In the genomic region with DNA sequence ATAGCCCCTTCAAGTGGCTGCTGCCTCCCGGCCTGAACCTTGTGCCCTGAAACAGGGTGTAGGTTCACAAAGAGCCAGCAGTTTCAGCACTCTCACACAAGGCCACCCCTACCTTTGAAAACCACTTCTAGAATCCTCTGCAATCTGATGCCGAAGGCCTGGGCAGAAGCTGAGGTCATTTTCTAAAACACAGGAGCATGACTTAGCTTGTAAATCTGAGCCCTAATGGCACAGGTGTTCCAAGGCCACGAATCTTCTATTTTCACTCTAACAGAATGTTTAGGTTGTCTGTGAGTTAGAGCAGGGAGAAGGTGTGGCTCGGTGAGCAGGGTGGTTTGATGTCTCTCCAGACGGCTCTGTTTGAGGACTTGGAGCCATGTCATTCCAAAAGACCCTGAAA, we compare ENCODE assay signal across 23 cellular contexts.
DNase-seq lines count a peak whose midpoint lies in the region; ATAC-seq, FAIRE-seq and TF ChIP-seq lines count a peak whose summit lies in the region.
"Had no signal": no experiment of that assay in that cellular context is flagged by ENCODE, and none has a peak within 500 bp of the region (broad histone marks: within the 10 kb centered on the region; RNA-seq: fewer than 3 reads in every experiment).

No MANE protein-coding gene starts in this region.

- H3K79me2 ChIP-seq in OCI-LY3 (ENCODE audit: low read length), result no peaks in the 10 kb centered on the region

- 0 out of 2 replicates have a peak overlapping the region, but pooled peaks have one; percentile 21 for H3K4me2 ChIP-seq in OCI-LY3 (ENCODE audit: low read length)
- H3K4me2 ChIP-seq: PC-9 had no signal

- H3K27ac Mint-ChIP-seq in HFFc6, result peak overlapping the region; percentile 31; the same call in 1 of the 2 replicates
- H3K27ac Mint-ChIP-seq: activated CD4-positive, alpha-beta memory T cell treated with anti-CD3 and anti-CD28 coated beads, Interleukin-2, amount 10 ng/mL, durations not matched to agents 7 days and 5 days; activated naive CD4-positive, alpha-beta T cell treated with anti-CD3 and anti-CD28 coated beads for 36 hours; immature natural killer cell; T-helper 17 cell had no signal

- peaks cover 35% of the 10 kb centered on the region for H3K4me1 ChIP-seq in OCI-LY3 (ENCODE audit: low read length)
- H3K4me1 ChIP-seq in stomach, result peaks cover 0 to 28% (median 17%) of the 10 kb centered on the region in 4 donors
- H3K4me1 ChIP-seq in pancreas, result no peaks in the 10 kb centered on the region
- H3K4me1 ChIP-seq: SJSA1 had no signal

- H3K9ac ChIP-seq in OCI-LY3 (ENCODE audit: low read length), result no peak overlapping the region

- H3K27me3 Mint-ChIP-seq in HFFc6 (ENCODE audit: insufficient read depth), result peaks cover 2% of the 10 kb centered on the region; the same call in 1 of the 2 replicates
- H3K27me3 Mint-ChIP-seq: activated CD4-positive, alpha-beta memory T cell treated with anti-CD3 and anti-CD28 coated beads, Interleukin-2, amount 10 ng/mL, durations not matched to agents 7 days and 5 days; T-helper 17 cell had no signal

- TF ChIP-seq CTCF in HFFc6 (IDR thresholded peaks at IDR 0.05) (no peak), OCI-LY3 (IDR thresholded peaks at IDR 0.05; ENCODE audit: low read depth, low read length) (no peak), stomach (IDR thresholded peaks at IDR 0.05) (no peak), pancreas (IDR thresholded peaks at IDR 0.05) (no peak)

- H3K4me1 Mint-ChIP-seq in HFFc6 (ENCODE audit: low read depth), result peaks cover 26% of the 10 kb centered on the region

- TF ChIP-seq EP300 in stomach (IDR thresholded peaks at IDR 0.05), result no peak

- H3K36me3 Mint-ChIP-seq in HFFc6 (ENCODE audit: low read depth), result peaks cover 12% of the 10 kb centered on the region
- H3K36me3 Mint-ChIP-seq: immature natural killer cell had no signal

- intact Hi-C loops in stomach (cut with DNase I; ENCODE audit: low total_unique reads), result no loop called here
- intact Hi-C loops in pancreas (cut with DNase I), result no loop called here

- DNase-seq in HFFc6 (no peak), myocyte (ENCODE audit: low read depth) (peak; percentile 92), stomach (no peak), pancreas (no peak), AG20443 (ENCODE audit: low spot score) (no peak), activated gamma-delta T cell (lab: John Stamatoyannopoulos, UW) (no peak)
- no peak for DNase-seq in activated CD4-positive, alpha-beta T cell treated with anti-CD3 and anti-CD28 coated beads, Interleukin-2, amount 50 U/mL, for 48 hours
- DNase-seq: activated CD4-positive, alpha-beta memory T cell treated with anti-CD3 and anti-CD28 coated beads, Interleukin-2, amount 10 ng/mL, durations not matched to agents 7 days and 5 days; activated naive CD4-positive, alpha-beta T cell treated with anti-CD3 and anti-CD28 coated beads for 36 hours; DND-41; effector CD8-positive, alpha-beta T cell; immature natural killer cell; KG1; NCI-H2171 treated with DMSO at 0.1 percent for 48 hours; NCI-H774; PC-9; posterior cingulate gyrus; stimulated activated CD4-positive, alpha-beta T cell treated with anti-CD3 and anti-CD28 coated beads, Interleukin-12 subunit alpha, Interleukin-12 subunit beta, amount 100 ng/mL, for 4 hours; stimulated activated CD8-positive, alpha-beta memory T cell treated with anti-CD3 and anti-CD28 coated beads, Interleukin-4, amount 100 ng/mL, for 48 hours; T-helper 17 cell; thyroid gland had no signal

- H3K27me3 ChIP-seq in OCI-LY3 (ENCODE audit: low read depth, low read length), result no peaks in the 10 kb centered on the region
- no peaks in the 10 kb centered on the region for H3K27me3 ChIP-seq in stomach
- H3K27me3 ChIP-seq in pancreas, result no peaks in the 10 kb centered on the region
- H3K27me3 ChIP-seq: SJSA1, thyroid gland had no signal

- WGBS in stomach, 5 donors, result 73 to 82% (median 77%) methylated on average over 5 of the region's 5 CpGs
- WGBS in pancreas, 2 donors, result 85 to 94% methylated on average over 5 of the region's 5 CpGs

- no peak for TF ChIP-seq POLR2A in stomach (IDR thresholded peaks at IDR 0.05)

- H3K9me3 ChIP-seq in OCI-LY3 (ENCODE audit: insufficient read depth, low read length) (no peaks in the 10 kb centered on the region), stomach (no peaks in the 10 kb centered on the region), pancreas (no peaks in the 10 kb centered on the region)
- H3K9me3 ChIP-seq: SJSA1, thyroid gland had no signal

- no peak overlapping the region for H3K4me3 Mint-ChIP-seq in HFFc6
- H3K4me3 Mint-ChIP-seq: activated CD4-positive, alpha-beta memory T cell treated with anti-CD3 and anti-CD28 coated beads, Interleukin-2, amount 10 ng/mL, durations not matched to agents 7 days and 5 days; activated naive CD4-positive, alpha-beta T cell treated with anti-CD3 and anti-CD28 coated beads for 36 hours; immature natural killer cell; T-helper 17 cell had no signal

- no peak overlapping the region for H3K4me3 ChIP-seq in OCI-LY3 (ENCODE audit: low read length)
- H3K4me3 ChIP-seq in stomach, result no peak overlapping the region
- no peak overlapping the region for H3K4me3 ChIP-seq in pancreas
- H3K4me3 ChIP-seq: PC-9, SJSA1, thyroid gland had no signal

- H3K27ac ChIP-seq in OCI-LY3 (ENCODE audit: low read length) (no peak overlapping the region), stomach (peak overlapping the region in 4 of 5 donors; percentile 78 to 91 (median 84)), pancreas (no peak overlapping the region)
- H3K27ac ChIP-seq: PC-9, SJSA1 had no signal

- no peaks in the 10 kb centered on the region for H4K20me1 ChIP-seq in OCI-LY3 (ENCODE audit: insufficient read depth, low read length)

- FAIRE-seq in pancreas (lab: Jason Lieb, UNC), result no peak

- 0 out of 2 replicates have a peak overlapping the region, but pooled peaks have one; percentile 24 for H2AFZ ChIP-seq in OCI-LY3 (ENCODE audit: low read depth, low read length)
- H2AFZ ChIP-seq: PC-9 had no signal

- ATAC-seq in pancreas, result no peak
- ATAC-seq: T-helper 17 cell had no signal

- no peaks in the 10 kb centered on the region for H3K36me3 ChIP-seq in OCI-LY3 (replicated peaks; ENCODE audit: low read depth, low read length)
- H3K36me3 ChIP-seq in stomach, result peaks cover 0 to 73% (median 43%) of the 10 kb centered on the region in 4 donors
- H3K36me3 ChIP-seq in pancreas, result peaks cover 0 to 8% (median 0%) of the 10 kb centered on the region in 3 donors

- H3K9me3 Mint-ChIP-seq in HFFc6, result no peaks in the 10 kb centered on the region
- H3K9me3 Mint-ChIP-seq: activated CD4-positive, alpha-beta memory T cell treated with anti-CD3 and anti-CD28 coated beads, Interleukin-2, amount 10 ng/mL, durations not matched to agents 7 days and 5 days; activated naive CD4-positive, alpha-beta T cell treated with anti-CD3 and anti-CD28 coated beads for 36 hours; immature natural killer cell had no signal

Comparison
In these comparisons a context has a peak if more than half of its experiments do, and no peak if none do; other contexts are left out.
1. H3K27ac ChIP-seq: peak in stomach (4 of 5); none in OCI-LY3 (single experiment) and pancreas (0 of 4).